ENCODE assay signal across 8 cellular contexts in genomic region chr4:153154010-153154975, GRCh38. TPM values are rescaled to one million over a fixed set of nuclear protein-coding genes. Genes with fewer than 3 reads are reported as not detected.
A peak's percentile ranks its signal among the peaks of the same experiment; 100 is the strongest.
DNase-seq lines count a peak whose midpoint lies in the region; ATAC-seq and TF ChIP-seq lines count a peak whose summit lies in the region.

No MANE protein-coding gene starts in this region.

- H3K79me2 ChIP-seq in trophoblast cell (ENCODE audit: control insufficient read depth, insufficient read depth, low read length, poor library complexity), result no peaks in the 10 kb centered on the region

- no peak overlapping the region for H3K9ac ChIP-seq in trophoblast cell (ENCODE audit: low read length)

- H3K36me3 Mint-ChIP-seq in CD8-positive, alpha-beta memory T cell, result no peaks in the 10 kb centered on the region
- H3K36me3 Mint-ChIP-seq in IgD-negative memory B cell, result no peaks in the 10 kb centered on the region

- H3K4me3 Mint-ChIP-seq in CD8-positive, alpha-beta memory T cell, result peak overlapping the region; percentile 78 to 91 (median 87)
- H3K4me3 Mint-ChIP-seq in IgD-negative memory B cell, result peak overlapping the region; percentile 82 to 95 (median 92)

- no peak overlapping the region for H3K18ac ChIP-seq in trophoblast cell (ENCODE audit: low read length)

- H2AFZ ChIP-seq in trophoblast cell (ENCODE audit: insufficient read depth, low read length, poor library complexity), result no peak overlapping the region

- H3K4me3 ChIP-seq in CD8-positive, alpha-beta memory T cell (ENCODE audit: low read length), result peak overlapping the region; percentile 70
- H3K4me3 ChIP-seq in esophagus muscularis mucosa (peak overlapping the region; percentile 59 to 63 (median 61)), trophoblast cell (ENCODE audit: low read depth, low read length) (no peak overlapping the region)

- peaks cover 11 to 27% (median 20%) of the 10 kb centered on the region in 3 donors for H3K4me1 Mint-ChIP-seq in CD8-positive, alpha-beta memory T cell
- peaks cover 10 to 24% (median 20%) of the 10 kb centered on the region in 3 donors for H3K4me1 Mint-ChIP-seq in IgD-negative memory B cell

- H3K27ac ChIP-seq in CD8-positive, alpha-beta memory T cell (ENCODE audit: low read depth, low read length), result no peak overlapping the region
- H3K27ac ChIP-seq in esophagus muscularis mucosa (replicated peaks in 1 of 4) (no peak overlapping the region), trophoblast cell (ENCODE audit: low read depth, low read length) (no peak overlapping the region)

- POLR2A ChIA-PET in CD8-positive, alpha-beta memory T cell (lab: Charles Lee), result no interaction called here

- peak overlapping the region; percentile 83 for H3K4me2 ChIP-seq in trophoblast cell (ENCODE audit: low read length)

- H3K9me3 Mint-ChIP-seq in CD8-positive, alpha-beta memory T cell, result peaks cover 0 to 2% (median 0%) of the 10 kb centered on the region in 5 donors
- no peaks in the 10 kb centered on the region for H3K9me3 Mint-ChIP-seq in IgD-negative memory B cell

- H2BK12ac ChIP-seq in trophoblast cell (ENCODE audit: low read length), result no peak overlapping the region

- no peak overlapping the region for H4K91ac ChIP-seq in trophoblast cell (ENCODE audit: low read depth, low read length)

- H2BK120ac ChIP-seq in trophoblast cell (ENCODE audit: insufficient read depth, low read length, poor library complexity), result no peak overlapping the region

- no peaks in the 10 kb centered on the region for H3K36me3 ChIP-seq in CD8-positive, alpha-beta memory T cell (ENCODE audit: insufficient read depth, low read length)
- no peaks in the 10 kb centered on the region for H3K36me3 ChIP-seq in esophagus muscularis mucosa
- no peaks in the 10 kb centered on the region for H3K36me3 ChIP-seq in trophoblast cell (ENCODE audit: control insufficient read depth in 1 of 2, insufficient read depth in 2 of 2, low read length in 2 of 2)

- WGBS in esophagus muscularis mucosa, result 50% methylated on average over 13 of the region's 15 CpGs
- no CpG with 5 or more reads among the region's 15 CpGs for WGBS in trophoblast cell (ENCODE audit: extremely low coverage, insufficient coverage, insufficient read length)

- H3K14ac ChIP-seq in trophoblast cell (ENCODE audit: low read length), result no peak overlapping the region

- ATAC-seq in SK-N-SH treated with all-trans-retinoic acid at 6 μM for 48 hours (peak; percentile 74), HG03442 (IDR thresholded peaks at IDR 0.05; ENCODE audit: unreplicated experiment) (no peak), HG03521 (IDR thresholded peaks at IDR 0.05; ENCODE audit: unreplicated experiment) (no peak)

- no peak overlapping the region for H3K4ac ChIP-seq in trophoblast cell (ENCODE audit: low read depth, low read length)

- CTCF ChIA-PET in CD8-positive, alpha-beta memory T cell (lab: Charles Lee), result interaction anchor here (1.2 kb wide), 1 partner anchor 26 kb away, joined by 4 read pairs; no protein-coding TSS in a partner anchor

- H3K79me1 ChIP-seq in trophoblast cell (ENCODE audit: low read length), result peaks cover 3% of the 10 kb centered on the region

- no peak for DNase-seq in CD8-positive, alpha-beta memory T cell
- no peak for DNase-seq in esophagus muscularis mucosa (ENCODE audit: extremely low spot score)
- no peak for DNase-seq in trophoblast cell
- DNase-seq in NCI-H1048 (lab: John Stamatoyannopoulos, UW), result no peak

- intact Hi-C loops in esophagus muscularis mucosa (cut with DNase I), result no loop called here

- H3K4me1 ChIP-seq in CD8-positive, alpha-beta memory T cell (ENCODE audit: insufficient read depth, low read length), result peaks cover 13% of the 10 kb centered on the region
- H3K4me1 ChIP-seq in esophagus muscularis mucosa, result peaks cover 19 to 27% (median 24%) of the 10 kb centered on the region in 4 donors
- H3K4me1 ChIP-seq in trophoblast cell (ENCODE audit: control insufficient read depth in 1 of 2, insufficient read depth in 2 of 2, low read length in 2 of 2), result peaks cover 8 to 12% of the 10 kb centered on the region in 2 experiments

- no peak overlapping the region for H3K23ac ChIP-seq in trophoblast cell (ENCODE audit: low read length)

- H4K8ac ChIP-seq in trophoblast cell (ENCODE audit: low read depth, low read length), result no peak overlapping the region

- no peak overlapping the region for H2BK5ac ChIP-seq in trophoblast cell (ENCODE audit: low read depth, low read length, poor library complexity)

- H4K12ac ChIP-seq in trophoblast cell (ENCODE audit: low read depth, low read length), result no peak overlapping the region

- peaks cover 19 to 60% of the 10 kb centered on the region in 2 donors for H3K27me3 Mint-ChIP-seq in CD8-positive, alpha-beta memory T cell
- peaks cover 41% of the 10 kb centered on the region for H3K27me3 Mint-ChIP-seq in IgD-negative memory B cell

- H3K27me3 ChIP-seq in CD8-positive, alpha-beta memory T cell (ENCODE audit: insufficient read depth, low read length, poor library complexity, severe bottlenecking), result no peaks in the 10 kb centered on the region
- H3K27me3 ChIP-seq in esophagus muscularis mucosa (no peaks in the 10 kb centered on the region), trophoblast cell (ENCODE audit: insufficient read depth, low read length) (no peaks in the 10 kb centered on the region)

- no peak for TF ChIP-seq EP300 in esophagus muscularis mucosa (IDR thresholded peaks at IDR 0.05)

- TF ChIP-seq CTCF in esophagus muscularis mucosa (IDR thresholded peaks at IDR 0.05), result no peak

- no peak overlapping the region for H2AK5ac ChIP-seq in trophoblast cell (ENCODE audit: low read length)

- H3K27ac Mint-ChIP-seq in CD8-positive, alpha-beta memory T cell, result peak overlapping the region in 3 of 8 donors; percentile 27 to 73 (median 55)
- no peak overlapping the region for H3K27ac Mint-ChIP-seq in IgD-negative memory B cell

- H3K9me3 ChIP-seq in CD8-positive, alpha-beta memory T cell (ENCODE audit: low read length), result no peaks in the 10 kb centered on the region
- H3K9me3 ChIP-seq in esophagus muscularis mucosa (no peaks in the 10 kb centered on the region), trophoblast cell (ENCODE audit: insufficient read depth, low read depth, low read length) (peaks cover 2% of the 10 kb centered on the region)

- no peak for TF ChIP-seq POLR2A in esophagus muscularis mucosa (IDR thresholded peaks at IDR 0.05; ENCODE audit: low read depth)

TF ChIP-seq in SK-N-SH treated with all-trans-retinoic acid at 6 μM for 48 hours, 23 proteins besides CTCF, POLR2A, EP300 and RAD21:
- TF ChIP-seq TCF4 (CRISPR knock-in tag; IDR thresholded peaks at IDR 0.05; ENCODE audit: borderline replicate concordance) (peak; percentile 55; the same call in 1 of the 2 replicates), BACH2 (CRISPR knock-in tag; IDR thresholded peaks at IDR 0.05; ENCODE audit: borderline replicate concordance) (no peak), RARB (CRISPR knock-in tag; IDR thresholded peaks at IDR 0.05) (no peak), TSHZ2 (CRISPR knock-in tag; IDR thresholded peaks at IDR 0.05) (0 out of 2 replicates have a peak, but pooled peaks have one; percentile 37), ISL1 (CRISPR knock-in tag; IDR thresholded peaks at IDR 0.05) (peak; percentile 38), SNAI2 (CRISPR knock-in tag; IDR thresholded peaks at IDR 0.05) (peak; percentile 26; the same call in 1 of the 2 replicates)

RNA-seq across cellular contexts. Expression of gene TRIM2, which starts 50.0 kb away (rescaled TPM):
- total RNA-seq in CD8-positive, alpha-beta memory T cell, result under 1 TPM; 0.24 to 0.29 TPM
- polyA plus RNA-seq in CD8-positive, alpha-beta memory T cell, result 1.5 TPM
- polyA plus RNA-seq in IgD-negative memory B cell, result 2.2 TPM
- total RNA-seq in esophagus muscularis mucosa, result 10 to 100 TPM; 28.3 to 36.9 (median 30.4) TPM
- 3.4 and 4.1 TPM in 2 replicates for polyA plus RNA-seq in trophoblast cell (2013)

Comparison
In these comparisons a context has a peak if more than half of its experiments do, and no peak if none do; other contexts are left out.
1. RNA of gene TRIM2, which starts 50.0 kb away (total RNA-seq): 28.3 to 36.9 TPM in esophagus muscularis mucosa; 0.24 to 0.29 TPM in CD8-positive, alpha-beta memory T cell; every median in the first group is over 10 times any median in the second.